7 cellular contexts compared by ENCODE assay signal in the genomic region with DNA sequence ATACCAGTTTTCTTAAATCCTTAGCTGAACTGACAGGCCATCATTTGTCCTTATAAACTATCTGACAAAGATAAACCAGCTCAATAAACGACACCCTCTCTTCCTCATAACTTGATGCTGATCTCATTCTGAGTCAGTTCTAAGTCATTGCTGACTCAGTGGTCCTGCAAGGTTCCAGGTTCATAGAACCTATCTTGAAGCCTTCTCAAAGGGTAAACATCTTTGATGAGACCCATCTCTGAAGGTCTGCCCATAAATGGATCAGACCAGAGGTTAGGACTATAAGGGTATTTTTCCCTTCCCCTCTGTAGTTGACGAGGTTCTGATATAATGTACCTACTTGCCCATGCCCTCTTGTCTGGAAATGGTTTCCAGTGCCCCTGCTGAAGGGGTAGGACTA. TPM values are rescaled to one million over a fixed set of nuclear protein-coding genes. Genes with fewer than 3 reads are reported as not detected.
DNase-seq lines count a peak whose midpoint lies in the region; ATAC-seq, FAIRE-seq and TF ChIP-seq lines count a peak whose summit lies in the region.

No MANE protein-coding gene starts in this region.

- 78 to 80% methylated on average over 2 of the region's 2 CpGs for WGBS in thyroid gland, 2 donors

- FAIRE-seq in bronchial epithelial cell (lab: Jason Lieb, UNC) = no peak

- peaks cover 10% of the 10 kb centered on the region for H3K36me3 Mint-ChIP-seq in progenitor cell of endocrine pancreas (ENCODE audit: insufficient read depth)

- no peaks in the 10 kb centered on the region for H3K4me1 ChIP-seq in Peyer's patch
- H3K4me1 ChIP-seq in thyroid gland = no peaks in the 10 kb centered on the region

- intact Hi-C loops in thyroid gland (cut with DNase I) = no loop called here

- H3K9me3 ChIP-seq in Peyer's patch (no peaks in the 10 kb centered on the region), thyroid gland (no peaks in the 10 kb centered on the region)

- peak; percentile 37 for ATAC-seq in GM19395 (IDR thresholded peaks at IDR 0.05; ENCODE audit: unreplicated experiment)

- no peaks in the 10 kb centered on the region for H3K4me1 Mint-ChIP-seq in progenitor cell of endocrine pancreas (ENCODE audit: low read depth)

- H3K27ac ChIP-seq in Peyer's patch = peak overlapping the region in 1 of 4 donors; percentile 65
- H3K27ac ChIP-seq in thyroid gland = no peak overlapping the region

- H3K27me3 Mint-ChIP-seq in progenitor cell of endocrine pancreas = no peaks in the 10 kb centered on the region

- TF ChIP-seq CTCF in NB4 (IDR thresholded peaks at IDR 0.05; ENCODE audit: low read depth, low read length) = no peak
- no peak for TF ChIP-seq CTCF in bronchial epithelial cell (IDR thresholded peaks at IDR 0.05; ENCODE audit: insufficient read depth, low read length, severe bottlenecking)
- no peak for TF ChIP-seq CTCF in progenitor cell of endocrine pancreas (IDR thresholded peaks at IDR 0.05; ENCODE audit: unreplicated experiment)
- no peak for TF ChIP-seq CTCF in Peyer's patch (IDR thresholded peaks at IDR 0.05)
- TF ChIP-seq CTCF in thyroid gland (IDR thresholded peaks at IDR 0.05) = no peak

- no peak overlapping the region for H3K4me3 Mint-ChIP-seq in progenitor cell of endocrine pancreas (ENCODE audit: low read depth)

- H3K27me3 ChIP-seq in bronchial epithelial cell (ENCODE audit: control insufficient read depth, insufficient read depth, low read length) = no peaks in the 10 kb centered on the region
- H3K27me3 ChIP-seq in Peyer's patch = no peaks in the 10 kb centered on the region
- no peaks in the 10 kb centered on the region for H3K27me3 ChIP-seq in thyroid gland

- no peaks in the 10 kb centered on the region for H3K9me3 Mint-ChIP-seq in progenitor cell of endocrine pancreas (ENCODE audit: low read depth)

- DNase-seq in NB4 (ENCODE audit: low read depth) (peak; percentile 39), bronchial epithelial cell (ENCODE audit: low read depth) (peak; percentile 98), progenitor cell of endocrine pancreas (ENCODE audit: low spot score, unreplicated experiment) (no peak), Peyer's patch (no peak), retina (no peak), thyroid gland (no peak)

- TF ChIP-seq POLR2A in NB4 (IDR thresholded peaks at IDR 0.05; ENCODE audit: extremely low read depth, insufficient read length) (no peak), Peyer's patch (IDR thresholded peaks at IDR 0.05) (no peak), thyroid gland (IDR thresholded peaks at IDR 0.05) (no peak)

- no peak overlapping the region for H3K4me3 ChIP-seq in NB4 (ENCODE audit: low read depth, low read length)
- no peak overlapping the region for H3K4me3 ChIP-seq in bronchial epithelial cell (ENCODE audit: low read depth, low read length)
- H3K4me3 ChIP-seq in Peyer's patch = no peak overlapping the region
- H3K4me3 ChIP-seq in thyroid gland (replicated peaks in 1 of 3) = no peak overlapping the region

- peak overlapping the region; percentile 74 for H3K27ac Mint-ChIP-seq in progenitor cell of endocrine pancreas

- H3K36me3 ChIP-seq in bronchial epithelial cell (ENCODE audit: control insufficient read depth, insufficient read depth, low read length) = peaks cover 3% of the 10 kb centered on the region
- H3K36me3 ChIP-seq in Peyer's patch = peaks cover 0 to 23% (median 0%) of the 10 kb centered on the region in 3 donors
- peaks cover 4 to 8% of the 10 kb centered on the region in 2 donors for H3K36me3 ChIP-seq in thyroid gland

RNA-seq across cellular contexts. Expression of gene NAA25, which starts 11.9 kb away (rescaled TPM):
- total RNA-seq in bronchial epithelial cell = 18.3 and 22.9 TPM in 2 replicates
- total RNA-seq in progenitor cell of endocrine pancreas = 34.0 and 34.5 TPM in 2 replicates
- total RNA-seq in Peyer's patch = 10 to 100 TPM; 18.9 to 25.6 (median 22.2) TPM
- total RNA-seq in thyroid gland = 10 to 100 TPM; 22.4 to 37.1 (median 24.7) TPM

RNA-seq across cellular contexts. Expression of gene TRAFD1, which starts 28.7 kb away (rescaled TPM):
- 30.8 and 49.4 TPM in 2 replicates for total RNA-seq in bronchial epithelial cell
- total RNA-seq in progenitor cell of endocrine pancreas = 34.7 and 35.4 TPM in 2 replicates
- total RNA-seq in Peyer's patch = 10 to 100 TPM; 19.4 to 95.7 (median 30.5) TPM
- total RNA-seq in thyroid gland = 10 to 100 TPM; 24.6 to 34.4 (median 27.9) TPM

Comparison
In these comparisons a context has a peak if more than half of its experiments do, and no peak if none do; other contexts are left out.
1. DNase-seq: peak in NB4 (single experiment) and bronchial epithelial cell (single experiment); none in progenitor cell of endocrine pancreas (single experiment), Peyer's patch (0 of 3), retina (single experiment) and thyroid gland (0 of 2).